33 cellular contexts compared by ENCODE assay signal in genomic region chr2:209566250-209566649, GRCh38.
DNase-seq lines count a peak whose midpoint lies in the region; ATAC-seq, FAIRE-seq and TF ChIP-seq lines count a peak whose summit lies in the region.
"Had no signal": no experiment of that assay in that cellular context is flagged by ENCODE, and none has a peak within 500 bp of the region (broad histone marks: within the 10 kb centered on the region; RNA-seq: fewer than 3 reads in every experiment).

No MANE protein-coding gene starts in this region.

- no peaks in the 10 kb centered on the region for H3K27me3 ChIP-seq in pancreas
- H3K27me3 ChIP-seq: cardiac muscle cell, esophagus squamous epithelium, neutrophil, sigmoid colon, suprapubic skin had no signal

- H3K36me3 Mint-ChIP-seq in brain = peaks cover 27% of the 10 kb centered on the region
- H3K36me3 Mint-ChIP-seq in T-helper 2 cell treated with Interferon-gamma antibody and Interleukin-4, amounts not matched to agents 5 μg/mL and 100 μg/mL, for 36 hours (ENCODE audit: low read depth) = no peaks in the 10 kb centered on the region
- H3K36me3 Mint-ChIP-seq: activated naive CD8-positive, alpha-beta T cell; stimulated activated naive B cell treated with anti-CD40 and anti-IgM and Interleukin-4, amounts not matched to agents 10 μg/mL and 1 μg/mL and 100 μg/mL, for 72 hours had no signal

- peak overlapping the region in 4 of 5 experiments; percentile 3 to 77 (median 40) for H3K4me3 Mint-ChIP-seq in brain
- H3K4me3 Mint-ChIP-seq in T-helper 2 cell treated with Interferon-gamma antibody and Interleukin-4, amounts not matched to agents 5 μg/mL and 100 μg/mL, for 36 hours = no peak overlapping the region
- H3K4me3 Mint-ChIP-seq: activated CD8-positive, alpha-beta T cell treated with anti-CD3 and anti-CD28 coated beads, Interleukin-2, amount 10 ng/mL, durations not matched to agents 7 days and 5 days; activated naive CD8-positive, alpha-beta T cell; endodermal cell; stimulated activated naive B cell treated with anti-CD40 and anti-IgM and Interleukin-4, amounts not matched to agents 10 μg/mL and 1 μg/mL and 100 μg/mL, for 72 hours had no signal

- H3K36me3 ChIP-seq in pancreas = no peaks in the 10 kb centered on the region
- H3K36me3 ChIP-seq: cardiac muscle cell, esophagus squamous epithelium, HAP-1, neutrophil, sigmoid colon, suprapubic skin had no signal

- no peaks in the 10 kb centered on the region for H3K4me1 ChIP-seq in pancreas
- H3K4me1 ChIP-seq: HAP-1, psoas muscle, sigmoid colon had no signal

- H3K9me3 Mint-ChIP-seq in brain = no peaks in the 10 kb centered on the region
- no peaks in the 10 kb centered on the region for H3K9me3 Mint-ChIP-seq in T-helper 2 cell treated with Interferon-gamma antibody and Interleukin-4, amounts not matched to agents 5 μg/mL and 100 μg/mL, for 36 hours
- H3K9me3 Mint-ChIP-seq: endodermal cell; stimulated activated naive B cell treated with anti-CD40 and anti-IgM and Interleukin-4, amounts not matched to agents 10 μg/mL and 1 μg/mL and 100 μg/mL, for 72 hours had no signal

- H3K9me3 ChIP-seq in pancreas = no peaks in the 10 kb centered on the region
- H3K9me3 ChIP-seq: esophagus squamous epithelium, HAP-1, neutrophil, psoas muscle, sigmoid colon, suprapubic skin had no signal

- DNase-seq in DMS53 (lab: John Stamatoyannopoulos, UW) (peak; percentile 47), NCI-H2029 treated with DMSO at 0.1 percent for 48 hours (lab: John Stamatoyannopoulos, UW) (peak; percentile 12), pancreas (no peak), MV-4-11 (lab: John Stamatoyannopoulos, UW) (no peak)
- DNase-seq in activated CD4-positive, alpha-beta T cell treated with anti-CD3 and anti-CD28 coated beads for 4 hours = no peak
- DNase-seq in T-helper 2 cell treated with Interferon-gamma antibody and Interleukin-4, amounts not matched to agents 5 μg/mL and 100 μg/mL, for 36 hours (ENCODE audit: low spot score) = no peak
- DNase-seq: activated CD4-positive, alpha-beta T cell treated with anti-CD3 and anti-CD28 coated beads for 1 hour; activated CD8-positive, alpha-beta T cell treated with anti-CD3 and anti-CD28 coated beads, Interleukin-2, amount 10 ng/mL, durations not matched to agents 7 days and 5 days; activated effector memory CD4-positive, alpha-beta T cell treated with Interleukin-2 at 50 U/mL for 16 hours; activated T-cell treated with anti-CD3 and anti-CD28 coated beads for 4 hours; anterior cingulate cortex; DND-41; endodermal cell; esophagus squamous epithelium; foreskin melanocyte; mesenchymal stem cell; NCI-H1092 treated with DMSO at 0.1 percent for 48 hours; NCI-H226; PC-3; psoas muscle; sigmoid colon; stimulated activated CD4-positive, alpha-beta T cell treated with anti-CD3 and anti-CD28 coated beads, Interleukin-15, amount 100 ng/mL, for 24 hours; stimulated activated naive B cell treated with anti-CD40 and anti-IgM and Interleukin-4, amounts not matched to agents 10 μg/mL and 1 μg/mL and 100 μg/mL, for 72 hours; T-helper 2 cell had no signal

- H3K27ac Mint-ChIP-seq in brain = peak overlapping the region in 4 of 5 experiments; percentile 19 to 93 (median 66)
- H3K27ac Mint-ChIP-seq in T-helper 2 cell treated with Interferon-gamma antibody and Interleukin-4, amounts not matched to agents 5 μg/mL and 100 μg/mL, for 36 hours = no peak overlapping the region
- H3K27ac Mint-ChIP-seq: activated CD8-positive, alpha-beta T cell treated with anti-CD3 and anti-CD28 coated beads, Interleukin-2, amount 10 ng/mL, durations not matched to agents 7 days and 5 days; activated naive CD8-positive, alpha-beta T cell; endodermal cell; stimulated activated naive B cell treated with anti-CD40 and anti-IgM and Interleukin-4, amounts not matched to agents 10 μg/mL and 1 μg/mL and 100 μg/mL, for 72 hours had no signal

- H3K4me1 Mint-ChIP-seq in brain = peaks cover 64% of the 10 kb centered on the region
- H3K4me1 Mint-ChIP-seq in T-helper 2 cell treated with Interferon-gamma antibody and Interleukin-4, amounts not matched to agents 5 μg/mL and 100 μg/mL, for 36 hours (ENCODE audit: low read depth) = no peaks in the 10 kb centered on the region

- no peak for FAIRE-seq in pancreas (lab: Jason Lieb, UNC)

- no peaks in the 10 kb centered on the region for H3K27me3 Mint-ChIP-seq in brain
- H3K27me3 Mint-ChIP-seq in T-helper 2 cell treated with Interferon-gamma antibody and Interleukin-4, amounts not matched to agents 5 μg/mL and 100 μg/mL, for 36 hours (ENCODE audit: low read depth) = no peaks in the 10 kb centered on the region
- H3K27me3 Mint-ChIP-seq: activated naive CD8-positive, alpha-beta T cell; stimulated activated naive B cell treated with anti-CD40 and anti-IgM and Interleukin-4, amounts not matched to agents 10 μg/mL and 1 μg/mL and 100 μg/mL, for 72 hours had no signal

- intact Hi-C loops in pancreas (cut with DNase I) = loop anchor here in 1 of 3 donors (10.0 kb wide), 1 partner anchor 221 kb away; no protein-coding TSS in a partner anchor

- WGBS in pancreas, 2 donors = 53 to 59% methylated on average over 3 of the region's 3 CpGs

- no peak overlapping the region for H3K27ac ChIP-seq in pancreas
- H3K27ac ChIP-seq: cardiac muscle cell, esophagus squamous epithelium, neutrophil, psoas muscle, sigmoid colon, suprapubic skin had no signal

- H3K4me3 ChIP-seq in pancreas = no peak overlapping the region
- H3K4me3 ChIP-seq: cardiac muscle cell, esophagus squamous epithelium, HAP-1, psoas muscle, sigmoid colon, suprapubic skin had no signal

- TF ChIP-seq CTCF in brain (conservative IDR thresholded peaks at IDR 0.05) (no peak), pancreas (IDR thresholded peaks at IDR 0.05) (no peak)

- ATAC-seq in pancreas (peak in 3 of 4 donors; percentile 38 to 51 (median 46)), GM18868 (IDR thresholded peaks at IDR 0.05; ENCODE audit: unreplicated experiment) (no peak)
- ATAC-seq: activated CD8-positive, alpha-beta T cell treated with anti-CD3 and anti-CD28 coated beads, Interleukin-2, amount 10 ng/mL, durations not matched to agents 7 days and 5 days; PC-3; psoas muscle; Right ventricle myocardium inferior; SK-N-SH treated with all-trans-retinoic acid at 6 μM for 48 hours; stimulated activated naive B cell treated with anti-CD40 and anti-IgM and Interleukin-4, amounts not matched to agents 10 μg/mL and 1 μg/mL and 100 μg/mL, for 72 hours had no signal

Comparison
In these comparisons a context has a peak if more than half of its experiments do, and no peak if none do; other contexts are left out.
1. DNase-seq: peak in DMS53 (single experiment) and NCI-H2029 treated with DMSO at 0.1 percent for 48 hours (single experiment); none in pancreas (0 of 6), activated CD4-positive, alpha-beta T cell treated with anti-CD3 and anti-CD28 coated beads for 4 hours (0 of 2), T-helper 2 cell treated with Interferon-gamma antibody and Interleukin-4, amounts not matched to agents 5 μg/mL and 100 μg/mL, for 36 hours (single experiment) and MV-4-11 (single experiment).